Comparison of ENCODE assay signal across 8 cellular contexts in the genomic region with DNA sequence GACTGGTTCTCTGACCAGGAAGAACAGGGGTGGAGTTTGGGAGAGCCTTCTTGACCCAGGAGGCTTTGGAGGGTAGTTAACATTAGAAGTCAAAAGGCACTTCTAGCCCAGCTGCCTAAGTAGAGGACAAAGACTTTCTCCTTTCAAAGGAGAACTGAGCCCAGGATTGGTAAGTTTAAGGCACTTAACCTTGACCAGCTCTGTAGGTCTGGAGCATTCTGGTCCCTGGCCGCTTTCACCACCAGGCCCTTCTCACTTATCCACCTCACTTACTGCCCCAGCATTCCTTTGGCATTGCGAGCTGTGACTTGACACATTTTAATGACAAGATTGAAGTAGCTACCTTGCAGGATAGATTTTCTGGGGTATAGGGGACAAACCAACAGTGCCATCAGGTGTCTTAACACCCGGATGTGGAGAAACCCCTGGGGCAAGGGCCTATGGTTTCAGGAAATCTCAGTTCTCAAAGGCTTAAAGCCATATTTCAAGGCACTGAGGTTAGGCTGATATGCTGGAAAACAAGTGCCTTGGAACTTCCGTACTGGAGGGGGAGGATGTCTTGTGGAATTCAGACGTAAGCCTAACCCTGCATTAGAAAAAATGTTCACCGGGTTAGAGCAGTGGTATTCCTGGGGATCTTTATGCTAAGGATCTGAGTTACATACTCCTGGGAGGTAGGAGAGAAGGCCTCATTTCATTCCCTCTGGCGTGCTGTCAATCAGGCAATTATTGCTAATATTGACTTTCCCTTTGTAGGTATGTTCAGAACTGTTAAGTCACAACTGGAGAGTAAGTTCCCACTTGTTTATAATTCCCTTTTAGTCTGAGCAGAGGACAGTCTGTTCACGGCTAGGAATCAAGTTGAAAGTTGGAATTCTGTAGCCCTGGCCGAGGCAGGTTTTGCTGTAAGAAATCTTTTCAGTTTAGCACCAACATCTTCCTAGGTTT. TPM values are rescaled to one million over a fixed set of nuclear protein-coding genes. Genes with fewer than 3 reads are reported as not detected.
DNase-seq lines count a peak whose midpoint lies in the region; ATAC-seq and TF ChIP-seq lines count a peak whose summit lies in the region.
"Had no signal": no experiment of that assay in that cellular context is flagged by ENCODE, and none has a peak within 500 bp of the region (broad histone marks: within the 10 kb centered on the region; RNA-seq: fewer than 3 reads in every experiment).

No MANE protein-coding gene starts in this region.

- WGBS in suprapubic skin: 77% methylated on average over 9 of the region's 9 CpGs

- no peak for TF ChIP-seq POLR2A in suprapubic skin (IDR thresholded peaks at IDR 0.05)

- TF ChIP-seq CTCF in cardiac muscle cell (IDR thresholded peaks at IDR 0.05; ENCODE audit: low read depth, low read length) (no peak), suprapubic skin (IDR thresholded peaks at IDR 0.05) (no peak)

- H3K4me3 ChIP-seq in cardiac muscle cell (no peak overlapping the region), suprapubic skin (no peak overlapping the region)

- TF ChIP-seq EP300 in suprapubic skin (IDR thresholded peaks at IDR 0.05): no peak

- intact Hi-C loops in Right ventricle myocardium inferior (cut with DNase I): no loop called here

- H3K27ac ChIP-seq in cardiac muscle cell (peak overlapping the region; percentile 83), suprapubic skin (peak overlapping the region; percentile 11)

- H3K9me3 ChIP-seq in cardiac muscle cell (ENCODE audit: low read depth) (no peaks in the 10 kb centered on the region), suprapubic skin (no peaks in the 10 kb centered on the region)

- H3K27me3 ChIP-seq in cardiac muscle cell: no peaks in the 10 kb centered on the region
- H3K27me3 ChIP-seq in suprapubic skin: no peaks in the 10 kb centered on the region

- DNase-seq in cardiac muscle cell (ENCODE audit: low read depth in 1 of 2, low spot score in 1 of 2): no peak
- DNase-seq in Right ventricle myocardium inferior (ENCODE audit: missing footprints): no peak
- DNase-seq in kidney tubule cell (ENCODE audit: low spot score): peak; percentile 41
- DNase-seq in suprapubic skin (ENCODE audit: low spot score in 2 of 2): no peak
- DNase-seq in 8988T: no peak
- no peak for DNase-seq in activated CD4-positive, alpha-beta T cell treated with anti-CD3 and anti-CD28 coated beads for 1 hour
- DNase-seq: Kasumi-1, NCI-H2171 had no signal

- H3K4me1 ChIP-seq in cardiac muscle cell (ENCODE audit: low read depth): peaks cover 7% of the 10 kb centered on the region
- H3K4me1 ChIP-seq in suprapubic skin: peaks cover 68% of the 10 kb centered on the region

- ATAC-seq in Right ventricle myocardium inferior: no peak

- H3K36me3 ChIP-seq in cardiac muscle cell: peaks cover 5% of the 10 kb centered on the region
- H3K36me3 ChIP-seq in suprapubic skin: peaks cover 26% of the 10 kb centered on the region

RNA-seq across cellular contexts. Expression of gene C2orf68, which starts 4.3 kb away (rescaled TPM):
- 32.6 and 35.5 TPM in 2 replicates for total RNA-seq in cardiac muscle cell
- 37.4 and 52.0 TPM in 2 replicates for polyA plus RNA-seq in cardiac muscle cell
- 26.4 TPM for total RNA-seq in Right ventricle myocardium inferior
- 10 to 100 TPM; 15.8 to 28.1 (median 18.3) TPM for total RNA-seq in suprapubic skin

RNA-seq across cellular contexts. Expression of gene TMEM150A, which starts 5.0 kb away (rescaled TPM):
- total RNA-seq in cardiac muscle cell (14.2 and 18.9 TPM in 2 replicates), Right ventricle myocardium inferior (10.8 TPM), suprapubic skin (10 to 100 TPM; 13.1 to 15.0 (median 14.1) TPM)
- 31.8 and 34.0 TPM in 2 replicates for polyA plus RNA-seq in cardiac muscle cell

RNA-seq across cellular contexts. Expression of gene USP39, which starts 8.4 kb away (rescaled TPM):
- total RNA-seq in cardiac muscle cell (110 and 187 TPM in 2 replicates), Right ventricle myocardium inferior (30.8 TPM), suprapubic skin (10 to 100 TPM; 38.2 to 44.0 (median 40.4) TPM)
- polyA plus RNA-seq in cardiac muscle cell: 56.0 and 56.6 TPM in 2 replicates

RNA-seq across cellular contexts. Expression of gene RNF181, which starts 12.0 kb away (rescaled TPM):
- total RNA-seq in cardiac muscle cell (152 and 241 TPM in 2 replicates), Right ventricle myocardium inferior (87.8 TPM), suprapubic skin (100 to 1,000 TPM in 3 of 4 donors, 10 to 100 TPM in 1; 89.9 to 127 (median 110) TPM)
- polyA plus RNA-seq in cardiac muscle cell: 276 and 328 TPM in 2 replicates

RNA-seq across cellular contexts. Expression of gene VAMP5, which starts 23.3 kb away (rescaled TPM):
- total RNA-seq in cardiac muscle cell (6.7 and 7.7 TPM in 2 replicates), Right ventricle myocardium inferior (62.1 TPM), suprapubic skin (10 to 100 TPM in 2 of 4 donors, 1 to 10 TPM in 2; 7.9 to 24.1 (median 14.0) TPM)
- 19.1 and 28.1 TPM in 2 replicates for polyA plus RNA-seq in cardiac muscle cell
